ENCODE assay signal across 17 cellular contexts in the genomic region with DNA sequence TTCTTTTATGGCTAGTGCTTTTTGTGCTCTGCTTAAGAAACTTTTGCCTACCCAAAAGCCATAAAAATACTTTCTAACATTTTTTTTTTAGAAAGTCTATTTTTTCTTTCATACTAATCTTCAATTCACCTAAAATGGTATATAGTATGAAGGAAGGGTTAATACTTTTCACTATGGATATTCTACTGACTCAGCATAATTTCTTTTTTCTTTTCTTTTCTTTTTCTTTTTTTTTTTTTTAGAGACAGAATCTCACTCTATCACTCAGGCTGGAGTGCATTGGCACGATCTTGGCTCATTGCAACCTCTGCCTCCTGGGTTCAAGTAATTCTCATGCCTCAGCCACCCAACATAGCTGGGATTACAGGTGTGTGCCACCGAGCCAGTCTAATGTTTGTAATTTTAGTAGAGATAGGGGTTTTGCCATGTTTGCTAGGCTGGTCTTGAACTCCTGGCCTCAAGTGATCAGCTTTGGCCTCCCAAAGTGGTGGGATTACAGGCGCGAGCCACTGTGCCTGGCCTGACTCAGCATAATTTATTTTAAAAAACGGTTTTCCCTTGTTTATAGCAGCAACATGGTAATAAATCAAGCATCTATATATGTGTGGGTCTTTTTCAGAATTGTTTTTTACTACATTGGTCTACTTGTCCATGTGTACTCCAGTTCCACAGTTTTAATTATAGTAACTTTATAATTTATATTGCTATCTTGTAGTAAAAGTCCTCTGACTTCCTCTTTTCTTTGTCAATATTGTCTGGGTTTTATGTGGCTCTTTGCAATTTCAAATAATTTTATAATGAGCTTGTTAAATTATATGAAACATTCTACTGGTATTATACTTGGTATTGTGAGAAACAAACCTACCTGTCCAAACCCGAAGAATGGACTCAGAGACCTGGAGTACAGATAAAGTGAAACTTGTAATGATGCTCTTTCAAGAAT. TPM values are rescaled to one million over a fixed set of nuclear protein-coding genes. Genes with fewer than 3 reads are reported as not detected.
"Had no signal": no experiment of that assay in that cellular context is flagged by ENCODE, and none has a peak within 500 bp of the region (broad histone marks: within the 10 kb centered on the region; RNA-seq: fewer than 3 reads in every experiment).

No MANE protein-coding gene starts in this region.

RNA-seq across cellular contexts. Expression of a gene that starts 30.6 kb away (rescaled TPM):
- total RNA-seq: activated B cell treated with CpG ODN at 0.5 μM for 24 hours; activated CD4-positive, alpha-beta memory T cell treated with anti-CD3 and anti-CD28 coated beads for 36 hours; activated CD4-positive, alpha-beta T cell treated with anti-CD3 and anti-CD28 coated beads, Interleukin-2, amount 10 ng/mL, durations not matched to agents 24 days and 14 days; activated CD8-positive, alpha-beta memory T cell treated with anti-CD3 and anti-CD28 coated beads for 36 hours; activated CD8-positive, alpha-beta T cell treated with anti-CD3 and anti-CD28 coated beads for 36 hours; activated naive CD4-positive, alpha-beta T cell treated with anti-CD3 and anti-CD28 coated beads for 36 hours; activated naive CD4-positive, alpha-beta T cell treated with anti-CD3 and anti-CD28 coated beads, Interleukin-2, amount 50 U/mL, for 72 hours; activated naive CD8-positive, alpha-beta T cell treated with anti-CD3 and anti-CD28 coated beads for 36 hours; activated T-cell treated with anti-CD3 and anti-CD28 coated beads, Interleukin-2, amount 50 U/mL, for 4 hours; activated T-cell treated with anti-CD3 and anti-CD28 coated beads, Interleukin-2, amount 50 U/mL, for 72 hours; activated T-helper 1 cell treated with anti-CD3 and anti-CD28 coated beads, Interleukin-12 subunit alpha, Interleukin-12 subunit beta, Interleukin-2, Interleukin-4 antibody, amounts not matched to agents 30 ng/mL and 10 ng/mL and 1 ng/mL, durations not matched to agents 14 hours and 24 hours and 36 hours; activated T-helper 17 cell treated with anti-CD3 and anti-CD28 coated beads, Interleukin-2, amount 50 U/mL, for 72 hours; adrenal gland; astrocyte; body of pancreas; breast epithelium had no signal
- polyA plus RNA-seq: adrenal gland, aorta had no signal
